ENCODE assay signal across 8 cellular contexts in genomic region chr10:126504051-126504760, GRCh38.
DNase-seq lines count a peak whose midpoint lies in the region; ATAC-seq and TF ChIP-seq lines count a peak whose summit lies in the region.

No MANE protein-coding gene starts in this region.

- peak; percentile 32 for DNase-seq in NCI-H1436 (lab: John Stamatoyannopoulos, UW)
- no peak for DNase-seq in NCI-H1436 treated with DMSO at 0.1 percent for 48 hours (lab: John Stamatoyannopoulos, UW)
- DNase-seq in HFFc6, result peak; percentile 56
- peak; percentile 59 for DNase-seq in RPMI7951 (ENCODE audit: low read depth)
- peak; percentile 13 for DNase-seq in epithelial cell of proximal tubule (ENCODE audit: low read depth)
- peak; percentile 70 for DNase-seq in midbrain (lab: John Stamatoyannopoulos, UW)
- DNase-seq in activated gamma-delta T cell treated with Interleukin-2 at 50 U/mL for 16 hours, result no peak

- peaks cover 13% of the 10 kb centered on the region for H3K4me1 Mint-ChIP-seq in HFFc6 (ENCODE audit: low read depth)

- H3K27ac Mint-ChIP-seq in HFFc6, result no peak overlapping the region

- H3K27me3 Mint-ChIP-seq in HFFc6 (ENCODE audit: insufficient read depth), result peaks cover 5% of the 10 kb centered on the region

- H3K4me3 Mint-ChIP-seq in HFFc6, result no peak overlapping the region

- no peak overlapping the region for H3K4me3 ChIP-seq in epithelial cell of proximal tubule (ENCODE audit: low read depth, low read length)

- no peaks in the 10 kb centered on the region for H3K9me3 Mint-ChIP-seq in HFFc6

- H3K36me3 Mint-ChIP-seq in HFFc6 (ENCODE audit: low read depth), result no peaks in the 10 kb centered on the region

- ATAC-seq in HG03175 (IDR thresholded peaks at IDR 0.05; ENCODE audit: unreplicated experiment), result no peak

- peak; percentile 82 for TF ChIP-seq CTCF in HFFc6 (IDR thresholded peaks at IDR 0.05)
- TF ChIP-seq CTCF in epithelial cell of proximal tubule (conservative IDR thresholded peaks at IDR 0.05; ENCODE audit: low read depth, low read length), result peak; percentile 87

Comparison
In these comparisons a context has a peak if more than half of its experiments do, and no peak if none do; other contexts are left out.
1. DNase-seq: peak in NCI-H1436 (single experiment), HFFc6 (single experiment), RPMI7951 (single experiment), epithelial cell of proximal tubule (single experiment) and midbrain (single experiment); none in NCI-H1436 treated with DMSO at 0.1 percent for 48 hours (single experiment) and activated gamma-delta T cell treated with Interleukin-2 at 50 U/mL for 16 hours (single experiment).